In the genomic region with DNA sequence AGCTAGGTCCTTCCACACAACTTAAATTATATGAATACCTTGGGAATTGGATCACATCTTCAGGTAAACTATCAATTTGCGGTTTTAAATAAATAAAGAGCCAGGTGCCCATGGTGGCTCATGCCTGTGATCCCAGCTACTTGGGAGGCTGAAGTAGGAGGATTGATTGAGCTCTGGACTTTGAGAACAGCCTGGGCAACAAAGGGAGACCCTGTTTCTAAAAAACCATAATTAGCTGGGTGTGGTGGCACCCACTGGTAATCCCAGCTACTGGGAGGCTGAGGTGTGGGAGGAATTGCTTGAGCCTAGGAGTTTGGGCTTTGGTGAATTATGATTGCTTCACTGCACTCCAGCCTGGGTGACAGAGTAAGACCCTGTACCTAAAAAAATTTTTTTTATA, we compare ENCODE assay signal across 16 cellular contexts. TPM values are rescaled to one million over a fixed set of nuclear protein-coding genes. Genes with fewer than 3 reads are reported as not detected.
A peak's percentile ranks its signal among the peaks of the same experiment; 100 is the strongest.
DNase-seq lines count a peak whose midpoint lies in the region; ATAC-seq and TF ChIP-seq lines count a peak whose summit lies in the region.
"Had no signal": no experiment of that assay in that cellular context is flagged by ENCODE, and none has a peak within 500 bp of the region (broad histone marks: within the 10 kb centered on the region; RNA-seq: fewer than 3 reads in every experiment).

No MANE protein-coding gene starts in this region.

- H3K9me3 ChIP-seq in OCI-LY7 (ENCODE audit: low read length) (no peaks in the 10 kb centered on the region), fibroblast of lung (ENCODE audit: control insufficient read depth, insufficient read depth, low read depth, low read length) (no peaks in the 10 kb centered on the region)

- no peaks in the 10 kb centered on the region for H3K27me3 Mint-ChIP-seq in natural killer cell treated with Interleukin-12 subunit alpha and Interleukin-12 subunit beta and Interleukin-15 and Interleukin-18, amount 100 ng/mL, for 72 hours
- no peaks in the 10 kb centered on the region for H3K27me3 Mint-ChIP-seq in natural killer cell (ENCODE audit: low read depth in 2 of 2)

- WGBS in urinary bladder: 90% methylated on average over 1 of the region's 1 CpG

- H3K27ac Mint-ChIP-seq in natural killer cell treated with Interleukin-12 subunit alpha and Interleukin-12 subunit beta and Interleukin-15 and Interleukin-18, amount 100 ng/mL, for 72 hours: no peak overlapping the region
- H3K27ac Mint-ChIP-seq in natural killer cell: no peak overlapping the region

- BruUV-seq in OCI-LY7 (replicated peaks; lab: Mats Ljungman, UMichigan): no TSS peak

- H3K9ac ChIP-seq in fibroblast of lung (ENCODE audit: insufficient read depth, low read length): no peak overlapping the region

- peaks cover 36% of the 10 kb centered on the region for H3K4me1 ChIP-seq in OCI-LY7 (ENCODE audit: insufficient read depth, low read length, poor library complexity, severe bottlenecking)
- peaks cover 9% of the 10 kb centered on the region for H3K4me1 ChIP-seq in fibroblast of lung (ENCODE audit: control insufficient read depth, extremely low read depth, insufficient read depth, low read length)
- no peaks in the 10 kb centered on the region for H3K4me1 ChIP-seq in urinary bladder (ENCODE audit: insufficient read depth)

- H3K9me2 ChIP-seq in OCI-LY7 (ENCODE audit: insufficient read depth, low read length): no peaks in the 10 kb centered on the region

- TF ChIP-seq CTCF in natural killer cell (IDR thresholded peaks at IDR 0.05) (no peak), OCI-LY7 (conservative IDR thresholded peaks at IDR 0.05; ENCODE audit: low read length) (no peak), fibroblast of lung (conservative IDR thresholded peaks at IDR 0.05 in 1 of 2, IDR thresholded peaks at IDR 0.05 in 1 of 2; ENCODE audit: low read depth in 1 of 2, low read length in 2 of 2) (no peak)

- peak overlapping the region; percentile 99 for H3K4me2 ChIP-seq in OCI-LY7 (ENCODE audit: low read length)
- H3K4me2 ChIP-seq in fibroblast of lung (ENCODE audit: extremely low read depth, insufficient read depth, low read length): peak overlapping the region; percentile 15

- peaks cover 78% of the 10 kb centered on the region for H3K36me3 ChIP-seq in OCI-LY7 (ENCODE audit: insufficient read depth, low read length)
- peaks cover 4% of the 10 kb centered on the region for H3K36me3 ChIP-seq in fibroblast of lung (ENCODE audit: control insufficient read depth, insufficient read depth, low read length)
- peaks cover 1% of the 10 kb centered on the region for H3K36me3 ChIP-seq in urinary bladder (ENCODE audit: insufficient read depth)

- POLR2A ChIA-PET in OCI-LY7 (lab: Charles Lee): interaction anchor here (0.8 to 1.8 kb wide), 2 partner anchors 11 to 23 kb away, joined by 4 to 7 read pairs; no protein-coding TSS in a partner anchor

- no peaks in the 10 kb centered on the region for H3K9me3 Mint-ChIP-seq in natural killer cell treated with Interleukin-12 subunit alpha and Interleukin-12 subunit beta and Interleukin-15 and Interleukin-18, amount 100 ng/mL, for 72 hours
- H3K9me3 Mint-ChIP-seq in natural killer cell: no peaks in the 10 kb centered on the region

- no peak for ATAC-seq in natural killer cell treated with Interleukin-12 subunit alpha and Interleukin-12 subunit beta and Interleukin-15 and Interleukin-18, amount 100 ng/mL, for 72 hours
- ATAC-seq in natural killer cell (no peak), HG02885 (IDR thresholded peaks at IDR 0.05; ENCODE audit: poor library complexity, unreplicated experiment) (no peak)

- peaks cover 14 to 23% of the 10 kb centered on the region in 2 donors for H3K4me1 Mint-ChIP-seq in natural killer cell treated with Interleukin-12 subunit alpha and Interleukin-12 subunit beta and Interleukin-15 and Interleukin-18, amount 100 ng/mL, for 72 hours (ENCODE audit: low read depth in 2 of 2)
- peaks cover 17 to 30% of the 10 kb centered on the region in 2 donors for H3K4me1 Mint-ChIP-seq in natural killer cell

- H3K27ac ChIP-seq in OCI-LY7 (ENCODE audit: low read depth, low read length, poor library complexity, severe bottlenecking) (no peak overlapping the region), fibroblast of lung (ENCODE audit: insufficient read depth, low read length) (no peak overlapping the region), urinary bladder (ENCODE audit: low read depth) (peak overlapping the region; percentile 14)

- peaks cover 46% of the 10 kb centered on the region for H4K20me1 ChIP-seq in OCI-LY7 (ENCODE audit: insufficient read depth, low read length)
- no peaks in the 10 kb centered on the region for H4K20me1 ChIP-seq in fibroblast of lung (ENCODE audit: control insufficient read depth, extremely low read depth, insufficient read depth, low read length)

- CTCF ChIA-PET in OCI-LY7 (lab: Charles Lee; ENCODE audit: unreplicated experiment): no interaction called here

- intact Hi-C loops in natural killer cell (cut with micrococcal nuclease): loop anchor here (10.0 kb wide), 1 partner anchor 113 kb away; a partner anchor contains a TSS
- intact Hi-C loops in OCI-LY7 (cut with micrococcal nuclease; ENCODE audit: unreplicated experiment): loop anchor here (5.0 to 10.0 kb wide), 3 partner anchors 239 to 283 kb away; a partner anchor contains a TSS

- H3K79me2 ChIP-seq in OCI-LY7 (ENCODE audit: insufficient read depth, low read depth, low read length) (peaks cover 83% of the 10 kb centered on the region), fibroblast of lung (ENCODE audit: control insufficient read depth, insufficient read depth, low read length) (peaks cover 54% of the 10 kb centered on the region)

- peak overlapping the region; percentile 95 for H3K4me3 ChIP-seq in OCI-LY7 (ENCODE audit: low read depth, low read length, poor library complexity, severe bottlenecking)
- H3K4me3 ChIP-seq in fibroblast of lung (replicated peaks in 1 of 4; ENCODE audit: control extremely low read depth in 1 of 4, insufficient read depth in 1 of 4, low read depth in 3 of 4, low read length in 4 of 4): peak overlapping the region in 1 of 4 experiments; percentile 19
- no peak overlapping the region for H3K4me3 ChIP-seq in urinary bladder (ENCODE audit: low read depth, low read length)

- H2AFZ ChIP-seq in OCI-LY7 (ENCODE audit: low read length): no peak overlapping the region
- no peak overlapping the region for H2AFZ ChIP-seq in fibroblast of lung (ENCODE audit: low read length)

- no peak for DNase-seq in natural killer cell treated with Interleukin-12 subunit alpha and Interleukin-12 subunit beta and Interleukin-15 and Interleukin-18, amount 100 ng/mL, for 72 hours (ENCODE audit: low spot score)
- no peak for DNase-seq in natural killer cell
- no peak for DNase-seq in OCI-LY7 (ENCODE audit: low spot score)
- no peak for DNase-seq in fibroblast of lung (ENCODE audit: low read depth in 2 of 2)
- DNase-seq in NCI-H2227 (lab: John Stamatoyannopoulos, UW; ENCODE audit: unreplicated experiment): no peak
- no peak for DNase-seq in SHP77 treated with DMSO at 0.1 percent for 48 hours (lab: John Stamatoyannopoulos, UW)
- DNase-seq: activated CD4-positive, alpha-beta T cell treated with anti-CD3 and anti-CD28 coated beads, Interleukin-2, amount 50 U/mL, for 48 hours; amniotic stem cell; head of caudate nucleus; NCI-H1092; NCI-H510A; posterior cingulate gyrus had no signal

- H3K36me3 Mint-ChIP-seq in natural killer cell treated with Interleukin-12 subunit alpha and Interleukin-12 subunit beta and Interleukin-15 and Interleukin-18, amount 100 ng/mL, for 72 hours: peaks cover 21% of the 10 kb centered on the region
- H3K36me3 Mint-ChIP-seq in natural killer cell: no peaks in the 10 kb centered on the region

- peak overlapping the region; percentile 72 for H3K4me3 Mint-ChIP-seq in natural killer cell treated with Interleukin-12 subunit alpha and Interleukin-12 subunit beta and Interleukin-15 and Interleukin-18, amount 100 ng/mL, for 72 hours
- H3K4me3 Mint-ChIP-seq in natural killer cell: no peak overlapping the region

- H3K27me3 ChIP-seq in fibroblast of lung (ENCODE audit: control insufficient read depth, insufficient read depth, low read length): no peaks in the 10 kb centered on the region

RNA-seq across cellular contexts. Expression of a gene that starts 3.4 kb away (rescaled TPM):
- 10 to 100 TPM; 41.7 to 81.0 TPM for total RNA-seq in natural killer cell treated with Interleukin-12 subunit alpha and Interleukin-12 subunit beta and Interleukin-15 and Interleukin-18, amount 100 ng/mL, for 72 hours
- total RNA-seq in natural killer cell (10 to 100 TPM; 11.0 to 23.7 (median 17.8) TPM), OCI-LY7 (2022) (120 and 131 TPM in 2 replicates), fibroblast of lung (12.9 and 13.6 TPM in 2 replicates), urinary bladder (44.7 TPM)
- total RNA-seq in OCI-LY7 (2014; rRNA removed; shearing (Covaris generic)): 101 and 130 TPM in 2 replicates
- polyA plus RNA-seq in fibroblast of lung (18.9 and 35.5 TPM in 2 replicates), urinary bladder (15.4 TPM)
- polyA plus RNA-seq in fibroblast of lung (2012): 16.4 and 30.3 TPM in 2 replicates
- polyA minus RNA-seq in fibroblast of lung (ENCODE audit: low replicate concordance): 2.5 and 11.1 TPM in 2 replicates

RNA-seq across cellular contexts. Expression of a gene that starts 20.6 kb away (rescaled TPM):
- total RNA-seq in natural killer cell treated with Interleukin-12 subunit alpha and Interleukin-12 subunit beta and Interleukin-15 and Interleukin-18, amount 100 ng/mL, for 72 hours: 1 to 10 TPM in 1 of 2 donors, under 1 TPM in 1; 0.74 to 1.3 TPM
- total RNA-seq in natural killer cell (1 to 10 TPM in 2 of 3 donors, under 1 TPM in 1; 0.68 to 3.0 (median 1.2) TPM), OCI-LY7 (2022) (not detected in 2 replicates), fibroblast of lung (not detected in 2 replicates), urinary bladder (not detected)
- total RNA-seq in OCI-LY7 (2014; rRNA removed; shearing (Covaris generic)): not detected in 2 replicates
- polyA plus RNA-seq in fibroblast of lung (not detected in 2 replicates), urinary bladder (not detected)
- polyA plus RNA-seq in fibroblast of lung (2012): not detected in 2 replicates
- polyA minus RNA-seq in fibroblast of lung (ENCODE audit: low replicate concordance): not detected in 2 replicates
- total RNA-seq: lower leg skin, SK-MEL-5 had no signal

RNA-seq across cellular contexts. Expression of a gene that starts 59.2 kb away (rescaled TPM):
- total RNA-seq in natural killer cell treated with Interleukin-12 subunit alpha and Interleukin-12 subunit beta and Interleukin-15 and Interleukin-18, amount 100 ng/mL, for 72 hours: 100 to 1,000 TPM; 119 to 127 TPM
- total RNA-seq in natural killer cell (100 to 1,000 TPM; 129 to 163 (median 130) TPM), OCI-LY7 (2022) (77.4 and 81.2 TPM in 2 replicates), fibroblast of lung (72.9 and 103 TPM in 2 replicates), urinary bladder (85.8 TPM)
- total RNA-seq in OCI-LY7 (2014; rRNA removed; shearing (Covaris generic)): 36.6 and 42.3 TPM in 2 replicates
- polyA plus RNA-seq in fibroblast of lung (120 and 147 TPM in 2 replicates), urinary bladder (38.1 TPM)
- polyA plus RNA-seq in fibroblast of lung (2012): 68.0 and 80.7 TPM in 2 replicates
- polyA minus RNA-seq in fibroblast of lung (ENCODE audit: low replicate concordance): 32.8 and 35.4 TPM in 2 replicates
